In genomic region chr11:37623778-37624177, GRCh38 we compare ENCODE assay signal across 29 cellular contexts.
"Had no signal": no experiment of that assay in that cellular context is flagged by ENCODE, and none has a peak within 500 bp of the region (broad histone marks: within the 10 kb centered on the region; RNA-seq: fewer than 3 reads in every experiment).

No MANE protein-coding gene starts in this region.

- H3K79me2 ChIP-seq: hepatocyte had no signal

- H3K4me3 Mint-ChIP-seq: dendritic cell treated with granulocyte-macrophage colony-stimulating factor and Interleukin-4, amounts not matched to agents 40 ng/mL and 50 ng/mL, for 4 days; effector memory CD8-positive, alpha-beta T cell; endodermal cell had no signal

- ATAC-seq: effector memory CD8-positive, alpha-beta T cell; esophagus mucosa; foreskin keratinocyte; gastrocnemius medialis; gastroesophageal sphincter; heart left ventricle; heart right ventricle had no signal

- H3K4me1 Mint-ChIP-seq: endodermal cell had no signal

- H3K27me3 Mint-ChIP-seq: dendritic cell treated with granulocyte-macrophage colony-stimulating factor and Interleukin-4, amounts not matched to agents 40 ng/mL and 50 ng/mL, for 4 days; effector memory CD8-positive, alpha-beta T cell had no signal

- H3K36me3 ChIP-seq: esophagus muscularis mucosa, esophagus squamous epithelium, gastrocnemius medialis, gastroesophageal sphincter, heart left ventricle, heart right ventricle had no signal

- H3K4me1 ChIP-seq: esophagus muscularis mucosa, esophagus squamous epithelium, foreskin keratinocyte, gastrocnemius medialis, gastroesophageal sphincter, heart left ventricle, heart right ventricle had no signal

- H3K27me3 ChIP-seq: dorsolateral prefrontal cortex, esophagus muscularis mucosa, esophagus squamous epithelium, foreskin keratinocyte, gastrocnemius medialis, gastroesophageal sphincter, heart left ventricle, heart right ventricle, hepatocyte had no signal

- DNase-seq: cortex of kidney; dermis blood vessel endothelial cell; dorsolateral prefrontal cortex; effector CD4-positive, alpha-beta T cell; effector CD8-positive, alpha-beta T cell; effector memory CD4-positive, alpha-beta T cell; effector memory CD8-positive, alpha-beta T cell; endodermal cell; erythroblast; esophagus squamous epithelium; foreskin fibroblast; foreskin keratinocyte; foreskin melanocyte; gastrocnemius medialis; glutamatergic neuron; head of caudate nucleus; heart left ventricle; heart right ventricle; hippocampal formation had no signal

- H2AFZ ChIP-seq: hepatocyte had no signal

- FAIRE-seq: endometrium, endothelial cell of umbilical vein, frontal cortex had no signal

- H3K4me2 ChIP-seq: hepatocyte had no signal

- H3K4me3 ChIP-seq: coronary artery, dorsolateral prefrontal cortex, esophagus muscularis mucosa, esophagus squamous epithelium, gastrocnemius medialis, gastroesophageal sphincter, heart left ventricle, heart right ventricle, hepatocyte had no signal

- H3K9me3 ChIP-seq: esophagus muscularis mucosa, gastrocnemius medialis, gastroesophageal sphincter had no signal

- H3K27ac ChIP-seq: coronary artery, dorsolateral prefrontal cortex, epithelial cell of prostate, esophagus muscularis mucosa, esophagus squamous epithelium, foreskin keratinocyte, gastrocnemius medialis, gastroesophageal sphincter, heart left ventricle, heart right ventricle, hepatocyte had no signal

- H3K27ac Mint-ChIP-seq: dendritic cell treated with granulocyte-macrophage colony-stimulating factor and Interleukin-4, amounts not matched to agents 40 ng/mL and 50 ng/mL, for 4 days; effector memory CD8-positive, alpha-beta T cell; endodermal cell had no signal
